1 cellular context compared by ENCODE assay signal in the genomic region with DNA sequence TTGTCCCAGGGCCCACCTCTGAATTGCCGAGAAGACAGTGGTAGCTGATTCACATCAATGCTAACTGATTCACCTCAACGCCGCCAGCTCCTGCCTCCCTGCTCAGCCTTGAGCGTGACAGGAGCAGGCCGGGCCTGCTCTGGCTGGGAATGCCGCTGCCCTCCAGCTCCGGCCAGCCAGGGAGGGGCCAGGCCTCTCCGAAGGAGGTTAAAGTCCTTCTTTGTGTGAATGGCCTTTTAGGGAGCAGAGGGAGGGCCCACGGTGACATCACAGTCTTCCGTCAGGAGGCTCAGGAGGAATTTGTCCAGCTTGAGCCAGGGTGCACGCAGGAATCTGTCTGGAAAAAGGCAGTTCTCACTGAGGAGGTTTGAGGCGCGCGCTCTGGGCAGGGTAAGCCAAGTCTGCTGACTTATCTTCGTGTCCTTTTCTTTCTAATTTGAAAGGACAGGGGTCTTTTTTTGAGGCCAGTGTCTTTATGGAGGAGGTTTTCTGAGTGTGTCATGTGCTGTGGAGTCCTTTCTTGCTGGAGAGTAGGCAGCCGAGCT.
TF ChIP-seq lines count a peak whose summit lies in the region.

No MANE protein-coding gene starts in this region.

TF ChIP-seq in HepG2, 621 proteins besides CTCF, POLR2A, EP300 and RAD21 (continued from another document and continues in another):
- TF ChIP-seq, protein P1, sequence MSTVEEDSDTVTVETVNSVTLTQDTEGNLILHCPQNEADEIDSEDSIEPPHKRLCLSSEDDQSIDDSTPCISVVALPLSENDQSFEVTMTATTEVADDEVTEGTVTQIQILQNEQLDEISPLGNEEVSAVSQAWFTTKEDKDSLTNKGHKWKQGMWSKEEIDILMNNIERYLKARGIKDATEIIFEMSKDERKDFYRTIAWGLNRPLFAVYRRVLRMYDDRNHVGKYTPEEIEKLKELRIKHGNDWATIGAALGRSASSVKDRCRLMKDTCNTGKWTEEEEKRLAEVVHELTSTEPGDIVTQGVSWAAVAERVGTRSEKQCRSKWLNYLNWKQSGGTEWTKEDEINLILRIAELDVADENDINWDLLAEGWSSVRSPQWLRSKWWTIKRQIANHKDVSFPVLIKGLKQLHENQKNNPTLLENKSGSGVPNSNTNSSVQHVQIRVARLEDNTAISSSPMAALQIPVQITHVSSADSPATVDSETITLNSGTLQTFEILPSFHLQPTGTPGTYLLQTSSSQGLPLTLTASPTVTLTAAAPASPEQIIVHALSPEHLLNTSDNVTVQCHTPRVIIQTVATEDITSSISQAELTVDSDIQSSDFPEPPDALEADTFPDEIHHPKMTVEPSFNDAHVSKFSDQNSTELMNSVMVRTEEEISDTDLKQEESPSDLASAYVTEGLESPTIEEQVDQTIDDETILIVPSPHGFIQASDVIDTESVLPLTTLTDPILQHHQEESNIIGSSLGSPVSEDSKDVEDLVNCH (CRISPR knock-in tag; IDR thresholded peaks at IDR 0.05), result no peak
- TF ChIP-seq, protein P2, sequence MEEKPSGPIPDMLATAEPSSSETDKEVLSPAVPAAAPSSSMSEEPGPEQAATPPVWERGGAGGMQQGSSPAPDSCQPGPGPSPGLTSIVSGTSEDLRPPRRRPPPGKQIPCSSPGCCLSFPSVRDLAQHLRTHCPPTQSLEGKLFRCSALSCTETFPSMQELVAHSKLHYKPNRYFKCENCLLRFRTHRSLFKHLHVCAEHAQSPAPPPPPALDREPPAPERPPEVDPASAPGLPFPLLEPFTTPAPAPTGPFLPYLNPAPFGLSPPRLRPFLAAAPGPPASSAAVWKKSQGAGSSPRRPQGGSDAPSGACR (CRISPR knock-in tag; IDR thresholded peaks at IDR 0.05), result no peak
- no peak for TF ChIP-seq ZNF180 (CRISPR knock-in tag; IDR thresholded peaks at IDR 0.05; ENCODE audit: borderline replicate concordance, low read depth)
- TF ChIP-seq, protein P3, sequence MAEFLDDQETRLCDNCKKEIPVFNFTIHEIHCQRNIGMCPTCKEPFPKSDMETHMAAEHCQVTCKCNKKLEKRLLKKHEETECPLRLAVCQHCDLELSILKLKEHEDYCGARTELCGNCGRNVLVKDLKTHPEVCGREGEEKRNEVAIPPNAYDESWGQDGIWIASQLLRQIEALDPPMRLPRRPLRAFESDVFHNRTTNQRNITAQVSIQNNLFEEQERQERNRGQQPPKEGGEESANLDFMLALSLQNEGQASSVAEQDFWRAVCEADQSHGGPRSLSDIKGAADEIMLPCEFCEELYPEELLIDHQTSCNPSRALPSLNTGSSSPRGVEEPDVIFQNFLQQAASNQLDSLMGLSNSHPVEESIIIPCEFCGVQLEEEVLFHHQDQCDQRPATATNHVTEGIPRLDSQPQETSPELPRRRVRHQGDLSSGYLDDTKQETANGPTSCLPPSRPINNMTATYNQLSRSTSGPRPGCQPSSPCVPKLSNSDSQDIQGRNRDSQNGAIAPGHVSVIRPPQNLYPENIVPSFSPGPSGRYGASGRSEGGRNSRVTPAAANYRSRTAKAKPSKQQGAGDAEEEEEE (CRISPR knock-in tag; IDR thresholded peaks at IDR 0.05; ENCODE audit: borderline replicate concordance), result no peak
- TF ChIP-seq, protein P4, sequence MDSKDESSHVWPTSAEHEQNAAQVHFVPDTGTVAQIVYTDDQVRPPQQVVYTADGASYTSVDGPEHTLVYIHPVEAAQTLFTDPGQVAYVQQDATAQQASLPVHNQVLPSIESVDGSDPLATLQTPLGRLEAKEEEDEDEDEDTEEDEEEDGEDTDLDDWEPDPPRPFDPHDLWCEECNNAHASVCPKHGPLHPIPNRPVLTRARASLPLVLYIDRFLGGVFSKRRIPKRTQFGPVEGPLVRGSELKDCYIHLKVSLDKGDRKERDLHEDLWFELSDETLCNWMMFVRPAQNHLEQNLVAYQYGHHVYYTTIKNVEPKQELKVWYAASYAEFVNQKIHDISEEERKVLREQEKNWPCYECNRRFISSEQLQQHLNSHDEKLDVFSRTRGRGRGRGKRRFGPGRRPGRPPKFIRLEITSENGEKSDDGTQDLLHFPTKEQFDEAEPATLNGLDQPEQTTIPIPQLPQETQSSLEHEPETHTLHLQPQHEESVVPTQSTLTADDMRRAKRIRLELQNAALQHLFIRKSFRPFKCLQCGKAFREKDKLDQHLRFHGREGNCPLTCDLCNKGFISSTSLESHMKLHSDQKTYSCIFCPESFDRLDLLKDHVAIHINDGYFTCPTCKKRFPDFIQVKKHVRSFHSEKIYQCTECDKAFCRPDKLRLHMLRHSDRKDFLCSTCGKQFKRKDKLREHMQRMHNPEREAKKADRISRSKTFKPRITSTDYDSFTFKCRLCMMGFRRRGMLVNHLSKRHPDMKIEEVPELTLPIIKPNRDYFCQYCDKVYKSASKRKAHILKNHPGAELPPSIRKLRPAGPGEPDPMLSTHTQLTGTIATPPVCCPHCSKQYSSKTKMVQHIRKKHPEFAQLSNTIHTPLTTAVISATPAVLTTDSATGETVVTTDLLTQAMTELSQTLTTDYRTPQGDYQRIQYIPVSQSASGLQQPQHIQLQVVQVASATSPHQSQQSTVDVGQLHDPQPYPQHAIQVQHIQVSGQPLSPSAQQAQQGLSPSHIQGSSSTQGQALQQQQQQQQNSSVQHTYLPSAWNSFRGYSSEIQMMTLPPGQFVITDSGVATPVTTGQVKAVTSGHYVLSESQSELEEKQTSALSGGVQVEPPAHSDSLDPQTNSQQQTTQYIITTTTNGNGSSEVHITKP (CRISPR knock-in tag; IDR thresholded peaks at IDR 0.05; ENCODE audit: low read depth), result no peak
- TF ChIP-seq SIN3B (IDR thresholded peaks at IDR 0.05; ENCODE audit: low read length), result no peak
- TF ChIP-seq NCOR1 (IDR thresholded peaks at IDR 0.05; ENCODE audit: borderline replicate concordance, low read length), result peak; percentile 71; the same call in 1 of the 2 replicates
- peak; percentile 46; the same call in 1 of the 2 replicates for TF ChIP-seq ZNF350 (CRISPR knock-in tag; IDR thresholded peaks at IDR 0.05; ENCODE audit: borderline replicate concordance, low read depth)
- TF ChIP-seq SP2 (CRISPR knock-in tag; IDR thresholded peaks at IDR 0.05), result no peak
- no peak for TF ChIP-seq CHCHD3 (CRISPR knock-in tag; IDR thresholded peaks at IDR 0.05)
- TF ChIP-seq ZNF326 (CRISPR knock-in tag; IDR thresholded peaks at IDR 0.05; ENCODE audit: borderline replicate concordance), result no peak
- TF ChIP-seq ZFP36L1 (CRISPR knock-in tag; IDR thresholded peaks at IDR 0.05), result no peak
- TF ChIP-seq PHF5A (CRISPR knock-in tag; IDR thresholded peaks at IDR 0.05; ENCODE audit: low read depth, unreplicated experiment), result peak; percentile 52
- TF ChIP-seq, protein P5, sequence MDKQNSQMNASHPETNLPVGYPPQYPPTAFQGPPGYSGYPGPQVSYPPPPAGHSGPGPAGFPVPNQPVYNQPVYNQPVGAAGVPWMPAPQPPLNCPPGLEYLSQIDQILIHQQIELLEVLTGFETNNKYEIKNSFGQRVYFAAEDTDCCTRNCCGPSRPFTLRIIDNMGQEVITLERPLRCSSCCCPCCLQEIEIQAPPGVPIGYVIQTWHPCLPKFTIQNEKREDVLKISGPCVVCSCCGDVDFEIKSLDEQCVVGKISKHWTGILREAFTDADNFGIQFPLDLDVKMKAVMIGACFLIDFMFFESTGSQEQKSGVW (CRISPR knock-in tag; IDR thresholded peaks at IDR 0.05; ENCODE audit: borderline replicate concordance), result no peak
- TF ChIP-seq, protein P6, sequence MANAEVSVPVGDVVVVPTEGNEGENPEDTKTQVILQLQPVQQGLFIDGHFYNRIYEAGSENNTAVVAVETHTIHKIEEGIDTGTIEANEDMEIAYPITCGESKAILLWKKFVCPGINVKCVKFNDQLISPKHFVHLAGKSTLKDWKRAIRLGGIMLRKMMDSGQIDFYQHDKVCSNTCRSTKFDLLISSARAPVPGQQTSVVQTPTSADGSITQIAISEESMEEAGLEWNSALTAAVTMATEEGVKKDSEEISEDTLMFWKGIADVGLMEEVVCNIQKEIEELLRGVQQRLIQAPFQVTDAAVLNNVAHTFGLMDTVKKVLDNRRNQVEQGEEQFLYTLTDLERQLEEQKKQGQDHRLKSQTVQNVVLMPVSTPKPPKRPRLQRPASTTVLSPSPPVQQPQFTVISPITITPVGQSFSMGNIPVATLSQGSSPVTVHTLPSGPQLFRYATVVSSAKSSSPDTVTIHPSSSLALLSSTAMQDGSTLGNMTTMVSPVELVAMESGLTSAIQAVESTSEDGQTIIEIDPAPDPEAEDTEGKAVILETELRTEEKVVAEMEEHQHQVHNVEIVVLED (CRISPR knock-in tag; IDR thresholded peaks at IDR 0.05; ENCODE audit: borderline replicate concordance), result peak; percentile 59; the same call in 1 of the 2 replicates
- no peak for TF ChIP-seq CCAR2 (optimal IDR thresholded peaks at IDR 0.05; ENCODE audit: low read depth, low read length)
- no peak for TF ChIP-seq ZNF746 (CRISPR knock-in tag; IDR thresholded peaks at IDR 0.05)
- TF ChIP-seq ZNF543 (CRISPR knock-in tag; IDR thresholded peaks at IDR 0.05), result no peak
- TF ChIP-seq, protein P7, sequence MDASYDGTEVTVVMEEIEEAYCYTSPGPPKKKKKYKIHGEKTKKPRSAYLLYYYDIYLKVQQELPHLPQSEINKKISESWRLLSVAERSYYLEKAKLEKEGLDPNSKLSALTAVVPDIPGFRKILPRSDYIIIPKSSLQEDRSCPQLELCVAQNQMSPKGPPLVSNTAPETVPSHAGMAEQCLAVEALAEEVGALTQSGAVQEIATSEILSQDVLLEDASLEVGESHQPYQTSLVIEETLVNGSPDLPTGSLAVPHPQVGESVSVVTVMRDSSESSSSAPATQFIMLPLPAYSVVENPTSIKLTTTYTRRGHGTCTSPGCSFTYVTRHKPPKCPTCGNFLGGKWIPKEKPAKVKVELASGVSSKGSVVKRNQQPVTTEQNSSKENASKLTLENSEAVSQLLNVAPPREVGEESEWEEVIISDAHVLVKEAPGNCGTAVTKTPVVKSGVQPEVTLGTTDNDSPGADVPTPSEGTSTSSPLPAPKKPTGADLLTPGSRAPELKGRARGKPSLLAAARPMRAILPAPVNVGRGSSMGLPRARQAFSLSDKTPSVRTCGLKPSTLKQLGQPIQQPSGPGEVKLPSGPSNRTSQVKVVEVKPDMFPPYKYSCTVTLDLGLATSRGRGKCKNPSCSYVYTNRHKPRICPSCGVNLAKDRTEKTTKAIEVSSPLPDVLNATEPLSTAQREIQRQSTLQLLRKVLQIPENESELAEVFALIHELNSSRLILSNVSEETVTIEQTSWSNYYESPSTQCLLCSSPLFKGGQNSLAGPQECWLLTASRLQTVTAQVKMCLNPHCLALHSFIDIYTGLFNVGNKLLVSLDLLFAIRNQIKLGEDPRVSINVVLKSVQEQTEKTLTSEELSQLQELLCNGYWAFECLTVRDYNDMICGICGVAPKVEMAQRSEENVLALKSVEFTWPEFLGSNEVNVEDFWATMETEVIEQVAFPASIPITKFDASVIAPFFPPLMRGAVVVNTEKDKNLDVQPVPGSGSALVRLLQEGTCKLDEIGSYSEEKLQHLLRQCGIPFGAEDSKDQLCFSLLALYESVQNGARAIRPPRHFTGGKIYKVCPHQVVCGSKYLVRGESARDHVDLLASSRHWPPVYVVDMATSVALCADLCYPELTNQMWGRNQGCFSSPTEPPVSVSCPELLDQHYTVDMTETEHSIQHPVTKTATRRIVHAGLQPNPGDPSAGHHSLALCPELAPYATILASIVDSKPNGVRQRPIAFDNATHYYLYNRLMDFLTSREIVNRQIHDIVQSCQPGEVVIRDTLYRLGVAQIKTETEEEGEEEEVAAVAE (CRISPR knock-in tag; IDR thresholded peaks at IDR 0.05; ENCODE audit: borderline replicate concordance), result peak; percentile 61; the same call in 1 of the 2 replicates
- TF ChIP-seq, protein P8, sequence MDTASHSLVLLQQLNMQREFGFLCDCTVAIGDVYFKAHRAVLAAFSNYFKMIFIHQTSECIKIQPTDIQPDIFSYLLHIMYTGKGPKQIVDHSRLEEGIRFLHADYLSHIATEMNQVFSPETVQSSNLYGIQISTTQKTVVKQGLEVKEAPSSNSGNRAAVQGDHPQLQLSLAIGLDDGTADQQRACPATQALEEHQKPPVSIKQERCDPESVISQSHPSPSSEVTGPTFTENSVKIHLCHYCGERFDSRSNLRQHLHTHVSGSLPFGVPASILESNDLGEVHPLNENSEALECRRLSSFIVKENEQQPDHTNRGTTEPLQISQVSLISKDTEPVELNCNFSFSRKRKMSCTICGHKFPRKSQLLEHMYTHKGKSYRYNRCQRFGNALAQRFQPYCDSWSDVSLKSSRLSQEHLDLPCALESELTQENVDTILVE (CRISPR knock-in tag; IDR thresholded peaks at IDR 0.05), result no peak
- TF ChIP-seq, protein P9, sequence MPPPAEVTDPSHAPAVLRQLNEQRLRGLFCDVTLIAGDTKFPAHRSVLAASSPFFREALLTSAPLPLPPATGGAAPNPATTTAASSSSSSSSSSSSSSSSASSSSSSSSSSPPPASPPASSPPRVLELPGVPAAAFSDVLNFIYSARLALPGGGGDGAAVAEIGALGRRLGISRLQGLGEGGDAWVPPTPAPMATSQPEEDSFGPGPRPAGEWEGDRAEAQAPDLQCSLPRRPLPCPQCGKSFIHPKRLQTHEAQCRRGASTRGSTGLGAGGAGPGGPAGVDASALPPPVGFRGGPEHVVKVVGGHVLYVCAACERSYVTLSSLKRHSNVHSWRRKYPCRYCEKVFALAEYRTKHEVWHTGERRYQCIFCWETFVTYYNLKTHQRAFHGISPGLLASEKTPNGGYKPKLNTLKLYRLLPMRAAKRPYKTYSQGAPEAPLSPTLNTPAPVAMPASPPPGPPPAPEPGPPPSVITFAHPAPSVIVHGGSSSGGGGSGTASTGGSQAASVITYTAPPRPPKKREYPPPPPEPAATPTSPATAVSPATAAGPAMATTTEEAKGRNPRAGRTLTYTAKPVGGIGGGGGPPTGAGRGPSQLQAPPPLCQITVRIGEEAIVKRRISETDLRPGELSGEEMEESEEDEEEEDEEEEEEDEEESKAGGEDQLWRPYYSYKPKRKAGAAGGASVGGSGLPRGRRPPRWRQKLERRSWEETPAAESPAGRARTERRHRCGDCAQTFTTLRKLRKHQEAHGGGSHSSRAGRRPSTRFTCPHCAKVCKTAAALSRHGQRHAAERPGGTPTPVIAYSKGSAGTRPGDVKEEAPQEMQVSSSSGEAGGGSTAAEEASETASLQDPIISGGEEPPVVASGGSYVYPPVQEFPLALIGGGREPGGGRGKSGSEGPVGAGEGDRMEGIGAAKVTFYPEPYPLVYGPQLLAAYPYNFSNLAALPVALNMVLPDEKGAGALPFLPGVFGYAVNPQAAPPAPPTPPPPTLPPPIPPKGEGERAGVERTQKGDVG (CRISPR knock-in tag; IDR thresholded peaks at IDR 0.05; ENCODE audit: borderline replicate concordance), result no peak
- TF ChIP-seq ZBTB7A (CRISPR knock-in tag; IDR thresholded peaks at IDR 0.05), result no peak
- no peak for TF ChIP-seq ZNF430 (CRISPR knock-in tag; IDR thresholded peaks at IDR 0.05)
- TF ChIP-seq CC2D1A (CRISPR knock-in tag; IDR thresholded peaks at IDR 0.05), result no peak
- no peak for TF ChIP-seq ZBTB8A (CRISPR knock-in tag; IDR thresholded peaks at IDR 0.05; ENCODE audit: borderline replicate concordance, low read depth)
- no peak for TF ChIP-seq CAMTA2 (CRISPR knock-in tag; IDR thresholded peaks at IDR 0.05; ENCODE audit: borderline replicate concordance)
- 0 out of 2 replicates have a peak, but pooled peaks have one; percentile 10 for TF ChIP-seq MAFF (IDR thresholded peaks at IDR 0.05; ENCODE audit: low read depth, low read length)
- TF ChIP-seq ZMYM2 (CRISPR knock-in tag; IDR thresholded peaks at IDR 0.05), result no peak
- TF ChIP-seq HOXA5 (CRISPR knock-in tag; IDR thresholded peaks at IDR 0.05), result peak; percentile 67; the same call in 1 of the 2 replicates
- no peak for TF ChIP-seq FOXM1 (CRISPR knock-in tag; IDR thresholded peaks at IDR 0.05)
- TF ChIP-seq MED8 (CRISPR knock-in tag; IDR thresholded peaks at IDR 0.05; ENCODE audit: insufficient replicate concordance), result no peak
